ENCODE assay signal across 8 cellular contexts in the genomic region with DNA sequence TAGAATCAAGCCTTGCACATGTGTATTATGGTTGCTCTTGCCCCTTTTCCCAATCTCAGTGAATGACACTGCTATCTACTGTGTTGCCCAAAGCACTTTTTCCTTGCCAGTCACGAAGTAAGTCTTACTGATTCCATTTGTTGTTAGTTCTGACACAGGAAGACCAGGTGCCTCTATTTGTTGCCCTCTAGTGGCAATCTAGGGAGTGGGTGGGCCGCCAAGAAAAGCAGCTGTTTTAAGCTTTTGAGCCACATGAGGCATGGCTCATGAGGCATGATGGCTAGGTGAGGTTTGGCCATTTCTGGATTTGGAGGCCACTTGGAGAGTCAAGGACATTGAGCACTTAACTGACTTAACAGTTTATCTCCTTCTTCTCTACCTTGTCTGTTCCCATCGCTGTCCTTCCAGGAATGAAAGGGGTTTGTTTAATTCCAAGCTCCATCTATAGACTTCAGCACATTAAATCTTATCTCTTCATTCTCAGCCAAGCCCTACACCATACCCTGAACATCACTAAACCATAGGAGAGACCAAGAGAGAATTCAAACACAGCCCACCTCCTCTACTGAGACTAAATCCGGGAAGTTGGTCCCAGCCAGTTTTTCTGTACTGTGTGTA.
DNase-seq lines count a peak whose midpoint lies in the region; ATAC-seq, FAIRE-seq and TF ChIP-seq lines count a peak whose summit lies in the region.

No MANE protein-coding gene starts in this region.

- peak; percentile 91 for ATAC-seq in SK-N-SH treated with all-trans-retinoic acid at 6 μM for 48 hours
- ATAC-seq in activated naive CD8-positive, alpha-beta T cell treated with anti-CD3 and anti-CD28 coated beads, Interleukin-2, amount 50 U/mL, for 24 hours: peak; percentile 54
- no peak for ATAC-seq in GM18909 (IDR thresholded peaks at IDR 0.05; ENCODE audit: poor library complexity, unreplicated experiment)
- ATAC-seq in GM18517 (IDR thresholded peaks at IDR 0.05; ENCODE audit: unreplicated experiment): no peak

- no peak overlapping the region for H3K27ac Mint-ChIP-seq in activated naive CD8-positive, alpha-beta T cell treated with anti-CD3 and anti-CD28 coated beads, Interleukin-2, amount 50 U/mL, for 24 hours

- peak; percentile 88 for FAIRE-seq in islet of Langerhans (lab: Jason Lieb, UNC)

- H3K36me3 Mint-ChIP-seq in activated naive CD8-positive, alpha-beta T cell treated with anti-CD3 and anti-CD28 coated beads, Interleukin-2, amount 50 U/mL, for 24 hours (ENCODE audit: low read depth): peaks cover 2% of the 10 kb centered on the region

- H3K27me3 Mint-ChIP-seq in activated naive CD8-positive, alpha-beta T cell treated with anti-CD3 and anti-CD28 coated beads, Interleukin-2, amount 50 U/mL, for 24 hours: no peaks in the 10 kb centered on the region

- no peaks in the 10 kb centered on the region for H3K4me1 Mint-ChIP-seq in activated naive CD8-positive, alpha-beta T cell treated with anti-CD3 and anti-CD28 coated beads, Interleukin-2, amount 50 U/mL, for 24 hours

- no peaks in the 10 kb centered on the region for H3K9me3 Mint-ChIP-seq in activated naive CD8-positive, alpha-beta T cell treated with anti-CD3 and anti-CD28 coated beads, Interleukin-2, amount 50 U/mL, for 24 hours

- H3K4me3 Mint-ChIP-seq in activated naive CD8-positive, alpha-beta T cell treated with anti-CD3 and anti-CD28 coated beads, Interleukin-2, amount 50 U/mL, for 24 hours: no peak overlapping the region

- DNase-seq in EH (ENCODE audit: low read depth) (peak; percentile 56), HUDEP-2 (lab: John Stamatoyannopoulos, UW; ENCODE audit: unreplicated experiment in 76 of 76) (peak in 49 of 76 experiments; percentile 5 to 73 (median 31))
- peak; percentile 54 for DNase-seq in activated naive CD8-positive, alpha-beta T cell treated with anti-CD3 and anti-CD28 coated beads, Interleukin-2, amount 50 U/mL, for 24 hours
- DNase-seq in stimulated activated CD4-positive, alpha-beta T cell treated with anti-CD3 and anti-CD28 coated beads, Interleukin-4, amount 100 ng/mL, for 48 hours (ENCODE audit: low read depth in 2 of 2): peak; percentile 31 to 34

TF ChIP-seq in SK-N-SH treated with all-trans-retinoic acid at 6 μM for 48 hours, 23 proteins besides CTCF, POLR2A, EP300 and RAD21:
- TF ChIP-seq, protein P1, sequence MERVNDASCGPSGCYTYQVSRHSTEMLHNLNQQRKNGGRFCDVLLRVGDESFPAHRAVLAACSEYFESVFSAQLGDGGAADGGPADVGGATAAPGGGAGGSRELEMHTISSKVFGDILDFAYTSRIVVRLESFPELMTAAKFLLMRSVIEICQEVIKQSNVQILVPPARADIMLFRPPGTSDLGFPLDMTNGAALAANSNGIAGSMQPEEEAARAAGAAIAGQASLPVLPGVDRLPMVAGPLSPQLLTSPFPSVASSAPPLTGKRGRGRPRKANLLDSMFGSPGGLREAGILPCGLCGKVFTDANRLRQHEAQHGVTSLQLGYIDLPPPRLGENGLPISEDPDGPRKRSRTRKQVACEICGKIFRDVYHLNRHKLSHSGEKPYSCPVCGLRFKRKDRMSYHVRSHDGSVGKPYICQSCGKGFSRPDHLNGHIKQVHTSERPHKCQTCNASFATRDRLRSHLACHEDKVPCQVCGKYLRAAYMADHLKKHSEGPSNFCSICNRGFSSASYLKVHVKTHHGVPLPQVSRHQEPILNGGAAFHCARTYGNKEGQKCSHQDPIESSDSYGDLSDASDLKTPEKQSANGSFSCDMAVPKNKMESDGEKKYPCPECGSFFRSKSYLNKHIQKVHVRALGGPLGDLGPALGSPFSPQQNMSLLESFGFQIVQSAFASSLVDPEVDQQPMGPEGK (CRISPR knock-in tag; IDR thresholded peaks at IDR 0.05; ENCODE audit: borderline replicate concordance): no peak
- no peak for TF ChIP-seq BACH2 (CRISPR knock-in tag; IDR thresholded peaks at IDR 0.05; ENCODE audit: borderline replicate concordance)
- TF ChIP-seq PPARA (CRISPR knock-in tag; IDR thresholded peaks at IDR 0.05; ENCODE audit: borderline replicate concordance): no peak
- no peak for TF ChIP-seq CSDC2 (CRISPR knock-in tag; IDR thresholded peaks at IDR 0.05)

Comparison
In these comparisons a context has a peak if more than half of its experiments do, and no peak if none do; other contexts are left out.
1. ATAC-seq: peak in SK-N-SH treated with all-trans-retinoic acid at 6 μM for 48 hours (single experiment) and activated naive CD8-positive, alpha-beta T cell treated with anti-CD3 and anti-CD28 coated beads, Interleukin-2, amount 50 U/mL, for 24 hours (single experiment); none in GM18909 (single experiment) and GM18517 (single experiment).
2. Peak in every context shown above with its lines, with median percentiles within 50 percentile points of each other: DNase-seq.